Comparison of ENCODE assay signal across 8 cellular contexts in the genomic region with DNA sequence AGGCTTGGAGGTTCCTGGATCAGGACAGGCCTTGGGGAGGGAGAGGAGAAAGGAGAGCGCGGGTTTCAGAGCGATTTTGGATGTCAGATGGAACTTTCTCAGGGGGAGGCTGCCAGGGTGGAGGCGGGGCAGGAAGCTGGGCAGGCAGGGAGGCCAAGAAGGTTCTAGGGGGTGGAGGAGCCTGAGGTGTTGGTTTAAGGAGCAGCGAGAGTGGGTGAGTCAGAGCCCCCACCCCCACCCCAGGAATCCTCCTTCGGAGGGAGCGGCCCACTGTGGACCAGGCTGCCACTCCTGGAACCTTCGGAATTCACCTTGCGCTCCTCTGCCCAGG. TPM values are rescaled to one million over a fixed set of nuclear protein-coding genes. Genes with fewer than 3 reads are reported as not detected.
A peak's percentile ranks its signal among the peaks of the same experiment; 100 is the strongest.
DNase-seq lines count a peak whose midpoint lies in the region; ATAC-seq and TF ChIP-seq lines count a peak whose summit lies in the region.

No MANE protein-coding gene starts in this region.

- peaks cover 9% of the 10 kb centered on the region for H3K4me1 Mint-ChIP-seq in endodermal cell

- ATAC-seq in HG02571 (IDR thresholded peaks at IDR 0.05; ENCODE audit: unreplicated experiment) = no peak
- ATAC-seq in GM19324 (IDR thresholded peaks at IDR 0.05; ENCODE audit: low FRiP score, unreplicated experiment) = no peak

- H3K9me3 ChIP-seq in Peyer's patch (no peaks in the 10 kb centered on the region), endodermal cell (ENCODE audit: control insufficient read depth, low read length) (no peaks in the 10 kb centered on the region), mucosa of rectum (ENCODE audit: control insufficient read depth in 2 of 2, low read length in 2 of 2) (no peaks in the 10 kb centered on the region)

- peak; percentile 96 for DNase-seq in EL
- no peak for DNase-seq in Peyer's patch
- peak; percentile 85 for DNase-seq in endodermal cell
- no peak for DNase-seq in RKO (ENCODE audit: low spot score)
- DNase-seq in germinal center (ENCODE audit: low spot score) = no peak

- H3K9ac ChIP-seq in endodermal cell (ENCODE audit: extremely low read depth, low read length, poor library complexity, severe bottlenecking) (peak overlapping the region; percentile 25), mucosa of rectum (ENCODE audit: low read depth in 1 of 2, low read length in 2 of 2) (no peak overlapping the region)

- peaks cover 4% of the 10 kb centered on the region for H3K27me3 Mint-ChIP-seq in endodermal cell (ENCODE audit: insufficient read depth)

- H3K4me3 ChIP-seq in Peyer's patch = no peak overlapping the region
- peak overlapping the region; percentile 77 for H3K4me3 ChIP-seq in endodermal cell (ENCODE audit: low read length)
- H3K4me3 ChIP-seq in mucosa of rectum (ENCODE audit: low read length in 2 of 2) = no peak overlapping the region

- TF ChIP-seq CTCF in Peyer's patch (IDR thresholded peaks at IDR 0.05) (no peak), endodermal cell (conservative IDR thresholded peaks at IDR 0.05) (no peak)

- H3K27me3 ChIP-seq in Peyer's patch (no peaks in the 10 kb centered on the region), endodermal cell (ENCODE audit: control insufficient read depth, insufficient read depth, low read length, poor library complexity, severe bottlenecking) (no peaks in the 10 kb centered on the region), mucosa of rectum (ENCODE audit: control insufficient read depth in 2 of 2, insufficient read depth in 2 of 2, low read length in 2 of 2) (peaks cover 0 to 7% of the 10 kb centered on the region in 2 donors)

- peaks cover 1% of the 10 kb centered on the region for H3K36me3 Mint-ChIP-seq in endodermal cell (ENCODE audit: low read depth)

- peak overlapping the region; percentile 71 for H3K27ac Mint-ChIP-seq in endodermal cell

- peak overlapping the region; percentile 66 for H3K4me3 Mint-ChIP-seq in endodermal cell

- H3K4me1 ChIP-seq in Peyer's patch = peaks cover 0 to 21% (median 0%) of the 10 kb centered on the region in 4 donors
- H3K4me1 ChIP-seq in endodermal cell (ENCODE audit: control insufficient read depth, insufficient read depth, low read length) = no peaks in the 10 kb centered on the region
- H3K4me1 ChIP-seq in mucosa of rectum (ENCODE audit: control insufficient read depth in 2 of 2, insufficient read depth in 2 of 2, low read length in 2 of 2) = peaks cover 7 to 10% of the 10 kb centered on the region in 2 donors

- H3K9me3 Mint-ChIP-seq in endodermal cell = no peaks in the 10 kb centered on the region

- H3K36me3 ChIP-seq in Peyer's patch (no peaks in the 10 kb centered on the region), endodermal cell (ENCODE audit: control insufficient read depth, insufficient read depth, low read length) (no peaks in the 10 kb centered on the region), mucosa of rectum (ENCODE audit: control insufficient read depth in 2 of 2, insufficient read depth in 2 of 2, low read length in 2 of 2) (peaks cover 0 to 3% of the 10 kb centered on the region in 2 donors)

- 19 to 20% methylated on average over 7 to 8 of the region's 9 CpGs for WGBS in endodermal cell (ENCODE audit: insufficient coverage in 1 of 2, insufficient read length in 1 of 2), 2 experiments

- H3K27ac ChIP-seq in Peyer's patch = peak overlapping the region in 3 of 4 donors; percentile 42 to 74 (median 57)
- H3K27ac ChIP-seq in endodermal cell (ENCODE audit: low read depth, low read length) = no peak overlapping the region
- peak overlapping the region; percentile 13 to 58 for H3K27ac ChIP-seq in mucosa of rectum (ENCODE audit: low read depth in 2 of 2, low read length in 2 of 2)

- TF ChIP-seq POLR2A in Peyer's patch (IDR thresholded peaks at IDR 0.05) = no peak

RNA-seq across cellular contexts. Expression of a gene that starts 15.9 kb away (rescaled TPM):
- 100 to 1,000 TPM in 3 of 4 donors, 10 to 100 TPM in 1; 86.2 to 179 (median 159) TPM for total RNA-seq in Peyer's patch
- total RNA-seq in endodermal cell = 100 to 1,000 TPM; 190 to 258 TPM
- polyA plus RNA-seq in endodermal cell (2013, experiment 1 of 2) = 259 TPM
- polyA plus RNA-seq in endodermal cell (2013, experiment 2 of 2) = 234 TPM

RNA-seq across cellular contexts. Expression of a gene that starts 16.2 kb away (rescaled TPM):
- total RNA-seq in Peyer's patch (100 to 1,000 TPM in 1 of 4 donors, 10 to 100 TPM in 3; 11.2 to 117 (median 23.0) TPM), endodermal cell (1 to 10 TPM; 5.5 to 8.4 TPM)
- polyA plus RNA-seq in endodermal cell (2013, experiment 1 of 2) = 4.3 TPM
- polyA plus RNA-seq in endodermal cell (2013, experiment 2 of 2) = 3.7 TPM

RNA-seq across cellular contexts. Expression of a gene that starts 49.1 kb away (rescaled TPM):
- 100 to 1,000 TPM; 247 to 321 (median 276) TPM for total RNA-seq in Peyer's patch
- total RNA-seq in endodermal cell = 100 to 1,000 TPM; 404 to 410 TPM
- polyA plus RNA-seq in endodermal cell (2013, experiment 1 of 2) = 190 TPM
- 182 TPM for polyA plus RNA-seq in endodermal cell (2013, experiment 2 of 2)

Comparison
In these comparisons a context has a peak if more than half of its experiments do, and no peak if none do; other contexts are left out.
1. DNase-seq: peak in EL (single experiment) and endodermal cell (single experiment); none in Peyer's patch (0 of 3), RKO (single experiment) and germinal center (single experiment).